Comparison of ENCODE assay signal across 24 cellular contexts in the genomic region with DNA sequence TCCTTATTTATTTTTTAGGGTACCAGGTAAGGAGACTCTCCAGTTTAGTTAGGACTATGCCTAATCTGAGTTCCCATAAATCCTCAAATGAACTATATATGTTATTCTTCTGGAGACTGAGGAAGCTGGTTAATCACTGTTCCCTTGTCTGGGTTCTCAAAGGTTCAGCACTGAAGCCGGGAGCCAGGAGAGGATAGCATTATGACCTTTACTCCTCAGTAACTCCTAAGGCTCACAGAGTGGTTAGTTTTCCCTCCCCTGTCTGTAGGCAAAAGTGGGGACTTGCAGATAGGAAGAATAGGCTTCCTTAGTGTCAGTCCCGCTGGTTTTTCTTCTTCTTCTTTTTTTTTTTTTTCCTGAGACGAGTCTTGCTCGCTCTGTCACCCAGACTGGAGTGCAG. TPM values are rescaled to one million over a fixed set of nuclear protein-coding genes. Genes with fewer than 3 reads are reported as not detected.
DNase-seq lines count a peak whose midpoint lies in the region; ATAC-seq and TF ChIP-seq lines count a peak whose summit lies in the region.
"Had no signal": no experiment of that assay in that cellular context is flagged by ENCODE, and none has a peak within 500 bp of the region (broad histone marks: within the 10 kb centered on the region; RNA-seq: fewer than 3 reads in every experiment).

No MANE protein-coding gene starts in this region.

- DNase-seq in CD8-positive, alpha-beta T cell = no peak
- no peak for DNase-seq in dorsolateral prefrontal cortex
- DNase-seq in nephron progenitor cell = no peak
- DNase-seq in NCI-H2107 treated with DMSO at 0.1 percent for 48 hours (lab: John Stamatoyannopoulos, UW; ENCODE audit: unreplicated experiment) = no peak
- DNase-seq in Calu3 = no peak
- DNase-seq in stimulated activated CD4-positive, alpha-beta T cell treated with anti-CD3 and anti-CD28 coated beads, Interleukin-4, amount 100 ng/mL, for 24 hours = no peak
- DNase-seq: activated CD8-positive, alpha-beta T cell treated with anti-CD3 and anti-CD28 coated beads, Interleukin-2, amount 10 ng/mL, durations not matched to agents 7 days and 5 days; activated naive CD4-positive, alpha-beta T cell; activated T-cell treated with anti-CD3 and anti-CD28 coated beads for 4 hours; anterior cingulate cortex; caudate nucleus; DMS53; HCEC 1CT; Kasumi-1; MV-4-11; NCI-H1694; NCI-H2227 treated with DMSO at 0.1 percent for 48 hours; NCI-H748 treated with DMSO at 0.1 percent for 48 hours; occipital lobe; RPMI8226; T1000 had no signal

- ATAC-seq in CD8-positive, alpha-beta T cell = no peak
- ATAC-seq: activated CD8-positive, alpha-beta T cell treated with anti-CD3 and anti-CD28 coated beads, Interleukin-2, amount 10 ng/mL, durations not matched to agents 7 days and 5 days; SK-N-SH treated with all-trans-retinoic acid at 6 μM for 48 hours; stimulated activated memory B cell treated with anti-CD40 and anti-IgM and Interleukin-4, amounts not matched to agents 10 μg/mL and 1 μg/mL and 100 μg/mL, for 72 hours had no signal

- POLR2A ChIA-PET in CD8-positive, alpha-beta T cell (lab: Charles Lee) = no interaction called here

- peaks cover 0 to 24% (median 10%) of the 10 kb centered on the region in 11 experiments; a peak in 7 of 22 replicates for H3K36me3 ChIP-seq in BLaER1 treated with 17β-estradiol and CSF1 and Interleukin-3, amounts not matched to agents 10 nM and 100 nM
- no peaks in the 10 kb centered on the region for H3K36me3 ChIP-seq in CD8-positive, alpha-beta T cell (ENCODE audit: insufficient read depth, low read length)

- H3K4me2 ChIP-seq in BLaER1 treated with 17β-estradiol and CSF1 and Interleukin-3, amounts not matched to agents 10 nM and 100 nM = peak overlapping the region; percentile 1 to 85 (median 47); a peak in 14 of 22 replicates

- H3K4me1 Mint-ChIP-seq in CD8-positive, alpha-beta T cell (ENCODE audit: low read depth) = peaks cover 77% of the 10 kb centered on the region
- H3K4me1 Mint-ChIP-seq in nephron progenitor cell = peaks cover 30% of the 10 kb centered on the region
- H3K4me1 Mint-ChIP-seq in Calu3 (ENCODE audit: low read depth, unreplicated experiment) = no peaks in the 10 kb centered on the region

- intact Hi-C loops in CD8-positive, alpha-beta T cell (cut with DNase I, micrococcal nuclease) = loop anchor here (2.0 to 5.0 kb wide), 2 partner anchors 15 to 43 kb away; no protein-coding TSS in a partner anchor
- intact Hi-C loops in dorsolateral prefrontal cortex (cut with DNase I) (no loop called here), Calu3 (cut with micrococcal nuclease; ENCODE audit: unreplicated experiment) (no loop called here)

- no peaks in the 10 kb centered on the region for H3K27me3 Mint-ChIP-seq in CD8-positive, alpha-beta T cell (ENCODE audit: low read depth)
- H3K27me3 Mint-ChIP-seq in nephron progenitor cell (ENCODE audit: low read depth, poor library complexity) (peaks cover 3% of the 10 kb centered on the region), Calu3 (ENCODE audit: unreplicated experiment) (no peaks in the 10 kb centered on the region)
- H3K27me3 Mint-ChIP-seq: stimulated activated memory B cell treated with anti-CD40 and anti-IgM and Interleukin-4, amounts not matched to agents 10 μg/mL and 1 μg/mL and 100 μg/mL, for 72 hours had no signal

- no peak overlapping the region for H3K4me3 ChIP-seq in BLaER1 treated with 17β-estradiol and CSF1 and Interleukin-3, amounts not matched to agents 10 nM and 100 nM
- no peak overlapping the region for H3K4me3 ChIP-seq in CD8-positive, alpha-beta T cell (ENCODE audit: low read depth, low read length)
- H3K4me3 ChIP-seq in dorsolateral prefrontal cortex = no peak overlapping the region

- CTCF ChIA-PET in CD8-positive, alpha-beta T cell (lab: Charles Lee) = no interaction called here
- CTCF ChIA-PET in Calu3 (lab: Charles Lee) = interaction anchor here (0.7 kb wide), 2 partner anchors 13 to 14 kb away, joined by 3 to 4 read pairs; no protein-coding TSS in a partner anchor

- TF ChIP-seq CTCF in CD8-positive, alpha-beta T cell (IDR thresholded peaks at IDR 0.05) = no peak
- TF ChIP-seq CTCF in dorsolateral prefrontal cortex (IDR thresholded peaks at IDR 0.05 in 54 of 56, conservative IDR thresholded peaks at IDR 0.05 in 2 of 56; ENCODE audit: low read depth in 1 of 56, partially characterized antibody in 56 of 56) (no peak), nephron progenitor cell (IDR thresholded peaks at IDR 0.05) (no peak), Calu3 (IDR thresholded peaks at IDR 0.05; ENCODE audit: unreplicated experiment) (no peak)

- peak overlapping the region; percentile 80 for H3K27ac Mint-ChIP-seq in CD8-positive, alpha-beta T cell
- H3K27ac Mint-ChIP-seq in nephron progenitor cell = peak overlapping the region; percentile 44
- H3K27ac Mint-ChIP-seq in Calu3 (ENCODE audit: unreplicated experiment) = no peak overlapping the region
- H3K27ac Mint-ChIP-seq: activated CD8-positive, alpha-beta T cell treated with anti-CD3 and anti-CD28 coated beads, Interleukin-2, amount 10 ng/mL, durations not matched to agents 7 days and 5 days; stimulated activated memory B cell treated with anti-CD40 and anti-IgM and Interleukin-4, amounts not matched to agents 10 μg/mL and 1 μg/mL and 100 μg/mL, for 72 hours had no signal

- peak overlapping the region in 2 of 11 experiments; percentile 0 to 17; a peak in 2 of 22 replicates for H3K27ac ChIP-seq in BLaER1 treated with 17β-estradiol and CSF1 and Interleukin-3, amounts not matched to agents 10 nM and 100 nM
- no peak overlapping the region for H3K27ac ChIP-seq in CD8-positive, alpha-beta T cell (ENCODE audit: low read depth, low read length)
- H3K27ac ChIP-seq in dorsolateral prefrontal cortex = peak overlapping the region in 47 of 59 donors; percentile 10 to 99 (median 91)

- no peaks in the 10 kb centered on the region for H3K9me3 ChIP-seq in BLaER1 treated with 17β-estradiol and CSF1 and Interleukin-3, amounts not matched to agents 10 nM and 100 nM (replicated peaks in 1 of 11)
- no peaks in the 10 kb centered on the region for H3K9me3 ChIP-seq in CD8-positive, alpha-beta T cell (ENCODE audit: low read length)

- no peaks in the 10 kb centered on the region for H3K27me3 ChIP-seq in BLaER1 treated with 17β-estradiol and CSF1 and Interleukin-3, amounts not matched to agents 10 nM and 100 nM
- H3K27me3 ChIP-seq in CD8-positive, alpha-beta T cell (ENCODE audit: insufficient read depth, low read length) = no peaks in the 10 kb centered on the region
- H3K27me3 ChIP-seq in dorsolateral prefrontal cortex = no peaks in the 10 kb centered on the region

- H3K36me3 Mint-ChIP-seq in CD8-positive, alpha-beta T cell = peaks cover 23% of the 10 kb centered on the region
- H3K36me3 Mint-ChIP-seq in nephron progenitor cell (ENCODE audit: low read depth) (peaks cover 4% of the 10 kb centered on the region), Calu3 (ENCODE audit: insufficient read depth, unreplicated experiment) (no peaks in the 10 kb centered on the region)

- peaks cover 0 to 87% (median 7%) of the 10 kb centered on the region in 11 experiments; a peak in 6 of 22 replicates for H4K20me1 ChIP-seq in BLaER1 treated with 17β-estradiol and CSF1 and Interleukin-3, amounts not matched to agents 10 nM and 100 nM

- peaks cover 50 to 76% (median 60%) of the 10 kb centered on the region in 10 experiments for H3K4me1 ChIP-seq in BLaER1 treated with 17β-estradiol and CSF1 and Interleukin-3, amounts not matched to agents 10 nM and 100 nM
- peaks cover 61% of the 10 kb centered on the region for H3K4me1 ChIP-seq in CD8-positive, alpha-beta T cell (ENCODE audit: insufficient read depth, low read length)

- no peak overlapping the region for H3K4me3 Mint-ChIP-seq in CD8-positive, alpha-beta T cell
- H3K4me3 Mint-ChIP-seq in nephron progenitor cell (no peak overlapping the region), Calu3 (ENCODE audit: low read depth, unreplicated experiment) (no peak overlapping the region)
- H3K4me3 Mint-ChIP-seq: activated CD8-positive, alpha-beta T cell treated with anti-CD3 and anti-CD28 coated beads, Interleukin-2, amount 10 ng/mL, durations not matched to agents 7 days and 5 days; stimulated activated memory B cell treated with anti-CD40 and anti-IgM and Interleukin-4, amounts not matched to agents 10 μg/mL and 1 μg/mL and 100 μg/mL, for 72 hours had no signal

- no TSS peak for BruUV-seq in Calu3 (replicated peaks; lab: Mats Ljungman, UMichigan)

- H3K9me3 Mint-ChIP-seq in CD8-positive, alpha-beta T cell = no peaks in the 10 kb centered on the region
- no peaks in the 10 kb centered on the region for H3K9me3 Mint-ChIP-seq in nephron progenitor cell
- H3K9me3 Mint-ChIP-seq in Calu3 (ENCODE audit: low read depth, unreplicated experiment) = no peaks in the 10 kb centered on the region
- H3K9me3 Mint-ChIP-seq: stimulated activated memory B cell treated with anti-CD40 and anti-IgM and Interleukin-4, amounts not matched to agents 10 μg/mL and 1 μg/mL and 100 μg/mL, for 72 hours had no signal

- H3K9ac ChIP-seq in BLaER1 treated with 17β-estradiol and CSF1 and Interleukin-3, amounts not matched to agents 10 nM and 100 nM = no peak overlapping the region; a peak in 1 of 22 replicates

RNA-seq across cellular contexts. Expression of gene CRTC3, which starts 50.4 kb away (rescaled TPM):
- 10 to 100 TPM; 74.0 to 77.9 TPM for total RNA-seq in CD8-positive, alpha-beta T cell
- 100 to 1,000 TPM in 1 of 120 experiments, 10 to 100 TPM in 119; 33.6 to 101 (median 56.1) TPM for total RNA-seq in dorsolateral prefrontal cortex
- 17.5 and 22.9 TPM in 2 replicates for total RNA-seq in Calu3 (2022)

Comparison
In these comparisons a context has a peak if more than half of its experiments do, and no peak if none do; other contexts are left out.
1. intact Hi-C loops: an anchor here in CD8-positive, alpha-beta T cell (2.0 to 5.0 kb wide); none called in dorsolateral prefrontal cortex and Calu3.